Comparison of ENCODE assay signal across 8 cellular contexts in the genomic region with DNA sequence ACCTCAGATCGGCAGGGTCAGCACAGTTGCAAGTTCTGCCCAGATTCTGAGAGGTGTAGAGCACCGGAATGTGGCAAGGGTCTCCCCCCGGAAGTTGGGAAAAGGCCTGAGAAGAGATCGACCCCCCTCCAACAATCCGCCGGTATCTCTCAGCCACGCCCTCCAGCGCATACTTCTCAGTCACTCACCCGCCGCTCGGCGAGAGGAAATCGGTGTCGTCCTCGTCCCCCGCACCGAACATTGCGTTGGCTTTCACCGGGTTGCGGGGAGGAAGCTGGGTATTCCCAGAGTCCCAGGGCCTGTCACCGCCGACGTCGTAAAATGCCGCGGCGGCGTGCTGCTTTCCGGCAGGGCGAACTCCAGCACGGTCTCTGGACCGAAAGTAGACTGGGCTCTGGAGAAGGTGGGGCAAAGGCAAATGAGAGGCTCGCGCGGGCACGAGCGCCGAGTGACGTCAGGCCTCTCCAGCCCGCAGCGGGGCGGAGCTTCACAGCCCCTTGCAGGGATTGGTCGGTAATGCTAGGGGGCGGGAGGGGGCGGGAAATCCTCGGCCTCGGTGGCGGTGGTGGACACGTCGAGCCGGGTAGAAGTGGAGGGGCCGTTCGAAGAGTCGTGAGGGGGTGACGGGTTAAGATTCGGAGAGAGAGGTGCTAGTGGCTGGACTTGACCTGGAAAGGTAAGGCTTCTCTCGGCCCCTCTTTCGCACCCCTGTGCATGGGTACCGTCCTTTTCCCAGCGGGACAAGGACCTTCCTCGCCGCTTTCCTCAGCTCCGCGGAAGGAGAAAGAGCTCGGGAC. TPM values are rescaled to one million over a fixed set of nuclear protein-coding genes. Genes with fewer than 3 reads are reported as not detected.
DNase-seq lines count a peak whose midpoint lies in the region; TF ChIP-seq lines count a peak whose summit lies in the region.

A gene with protein sequence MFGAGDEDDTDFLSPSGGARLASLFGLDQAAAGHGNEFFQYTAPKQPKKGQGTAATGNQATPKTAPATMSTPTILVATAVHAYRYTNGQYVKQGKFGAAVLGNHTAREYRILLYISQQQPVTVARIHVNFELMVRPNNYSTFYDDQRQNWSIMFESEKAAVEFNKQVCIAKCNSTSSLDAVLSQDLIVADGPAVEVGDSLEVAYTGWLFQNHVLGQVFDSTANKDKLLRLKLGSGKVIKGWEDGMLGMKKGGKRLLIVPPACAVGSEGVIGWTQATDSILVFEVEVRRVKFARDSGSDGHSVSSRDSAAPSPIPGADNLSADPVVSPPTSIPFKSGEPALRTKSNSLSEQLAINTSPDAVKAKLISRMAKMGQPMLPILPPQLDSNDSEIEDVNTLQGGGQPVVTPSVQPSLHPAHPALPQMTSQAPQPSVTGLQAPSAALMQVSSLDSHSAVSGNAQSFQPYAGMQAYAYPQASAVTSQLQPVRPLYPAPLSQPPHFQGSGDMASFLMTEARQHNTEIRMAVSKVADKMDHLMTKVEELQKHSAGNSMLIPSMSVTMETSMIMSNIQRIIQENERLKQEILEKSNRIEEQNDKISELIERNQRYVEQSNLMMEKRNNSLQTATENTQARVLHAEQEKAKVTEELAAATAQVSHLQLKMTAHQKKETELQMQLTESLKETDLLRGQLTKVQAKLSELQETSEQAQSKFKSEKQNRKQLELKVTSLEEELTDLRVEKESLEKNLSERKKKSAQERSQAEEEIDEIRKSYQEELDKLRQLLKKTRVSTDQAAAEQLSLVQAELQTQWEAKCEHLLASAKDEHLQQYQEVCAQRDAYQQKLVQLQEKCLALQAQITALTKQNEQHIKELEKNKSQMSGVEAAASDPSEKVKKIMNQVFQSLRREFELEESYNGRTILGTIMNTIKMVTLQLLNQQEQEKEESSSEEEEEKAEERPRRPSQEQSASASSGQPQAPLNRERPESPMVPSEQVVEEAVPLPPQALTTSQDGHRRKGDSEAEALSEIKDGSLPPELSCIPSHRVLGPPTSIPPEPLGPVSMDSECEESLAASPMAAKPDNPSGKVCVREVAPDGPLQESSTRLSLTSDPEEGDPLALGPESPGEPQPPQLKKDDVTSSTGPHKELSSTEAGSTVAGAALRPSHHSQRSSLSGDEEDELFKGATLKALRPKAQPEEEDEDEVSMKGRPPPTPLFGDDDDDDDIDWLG (minus strand): TSS at position 275 of the 797 bp plus-strand sequence. CDS start 34 bp downstream, at position 241.
SLC31A1 (plus strand) TSS at position 542 of the 797 bp plus-strand sequence. CDS start 34,605 bp downstream, outside the sequence.

- H3K27ac Mint-ChIP-seq in HFFc6 = peak within 1 kb of the TSS; percentile 81
- H3K27ac Mint-ChIP-seq in activated naive CD4-positive, alpha-beta T cell treated with anti-CD3 and anti-CD28 coated beads, Interleukin-2, amount 50 U/mL, for 24 hours = peak within 1 kb of the TSS; percentile 97

- H3K27ac ChIP-seq in SK-N-MC = peak within 1 kb of the TSS; percentile 38
- H3K27ac ChIP-seq in temporal lobe (ENCODE audit: low read depth, low read length) = peak within 1 kb of the TSS; percentile 45

- no peaks in the 10 kb centered on the region; the same call in 1 of the 2 replicates for H3K27me3 Mint-ChIP-seq in HFFc6 (ENCODE audit: insufficient read depth)
- H3K27me3 Mint-ChIP-seq in activated naive CD4-positive, alpha-beta T cell treated with anti-CD3 and anti-CD28 coated beads, Interleukin-2, amount 50 U/mL, for 24 hours = no peaks in the 10 kb centered on the region

- DNase-seq in GM04503 (ENCODE audit: low read depth) (peak; percentile 92), HFFc6 (peak; percentile 99), NB4 (ENCODE audit: low read depth) (peak; percentile 98), SK-N-MC (ENCODE audit: low read depth, low spot score) (peak; percentile 88), globus pallidus (ENCODE audit: low spot score) (peak; percentile 98), occipital lobe (lab: John Stamatoyannopoulos, UW) (peak; percentile 99)

- H3K4me1 Mint-ChIP-seq in HFFc6 (ENCODE audit: low read depth) = peaks cover 64% of the 10 kb centered on the region
- peaks cover 35% of the 10 kb centered on the region for H3K4me1 Mint-ChIP-seq in activated naive CD4-positive, alpha-beta T cell treated with anti-CD3 and anti-CD28 coated beads, Interleukin-2, amount 50 U/mL, for 24 hours

- H3K4me3 ChIP-seq in NB4 (ENCODE audit: low read depth, low read length) = peak within 1 kb of the TSS; percentile 85
- H3K4me3 ChIP-seq in SK-N-MC = peak within 1 kb of the TSS; percentile 84

- H3K9ac ChIP-seq in SK-N-MC (ENCODE audit: insufficient read length) = peak within 1 kb of the TSS; percentile 83

- H3K4me3 Mint-ChIP-seq in HFFc6 = peak within 1 kb of the TSS; percentile 99
- peak within 1 kb of the TSS; percentile 99 for H3K4me3 Mint-ChIP-seq in activated naive CD4-positive, alpha-beta T cell treated with anti-CD3 and anti-CD28 coated beads, Interleukin-2, amount 50 U/mL, for 24 hours

- no peaks in the 10 kb centered on the region for H3K9me3 Mint-ChIP-seq in HFFc6
- H3K9me3 Mint-ChIP-seq in activated naive CD4-positive, alpha-beta T cell treated with anti-CD3 and anti-CD28 coated beads, Interleukin-2, amount 50 U/mL, for 24 hours = no peaks in the 10 kb centered on the region

- H3K36me3 ChIP-seq in SK-N-MC (ENCODE audit: insufficient read depth, low read length) = peaks cover 8% of the 10 kb centered on the region; the same call in 1 of the 2 replicates

- H3K9me3 ChIP-seq in SK-N-MC (ENCODE audit: low read depth, low read length) = no peaks in the 10 kb centered on the region

- peaks cover 12% of the 10 kb centered on the region; the same call in 1 of the 2 replicates for H3K36me3 Mint-ChIP-seq in HFFc6 (ENCODE audit: low read depth)
- no peaks in the 10 kb centered on the region for H3K36me3 Mint-ChIP-seq in activated naive CD4-positive, alpha-beta T cell treated with anti-CD3 and anti-CD28 coated beads, Interleukin-2, amount 50 U/mL, for 24 hours

- TF ChIP-seq CTCF in HFFc6 (IDR thresholded peaks at IDR 0.05) (no peak), NB4 (IDR thresholded peaks at IDR 0.05; ENCODE audit: low read depth, low read length) (no peak)

- TF ChIP-seq POLR2A in NB4 (IDR thresholded peaks at IDR 0.05; ENCODE audit: extremely low read depth, insufficient read length) = peak; percentile 55

RNA-seq across cellular contexts. Expression of the first gene that starts in this region (rescaled TPM):
- 10 to 100 TPM; 25.2 to 29.8 (median 28.0) TPM for total RNA-seq in HFFc6 (2021; fragmentation: NEBNext Ultra II Directional; extraction: Animal tissue kit (Norgen Biotek cat#: 25700))
- 22.3 TPM for total RNA-seq in occipital lobe
- total RNA-seq in temporal lobe = 8.1 TPM

RNA-seq across cellular contexts. Expression of gene SLC31A1, which starts in this region (rescaled TPM):
- 10 to 100 TPM; 31.8 to 39.6 (median 36.7) TPM for total RNA-seq in HFFc6 (2021; fragmentation: NEBNext Ultra II Directional; extraction: Animal tissue kit (Norgen Biotek cat#: 25700))
- 7.6 TPM for total RNA-seq in occipital lobe
- 7.9 TPM for total RNA-seq in temporal lobe

Comparison
In these comparisons a context has a peak if more than half of its experiments do, and no peak if none do; other contexts are left out.
1. Peak in every context shown above with its lines: DNase-seq, H3K4me3 ChIP-seq and H3K27ac ChIP-seq.